Comparison of ENCODE assay signal across 27 cellular contexts in genomic region chr3:160390554-160391138, GRCh38. TPM values are rescaled to one million over a fixed set of nuclear protein-coding genes. Genes with fewer than 3 reads are reported as not detected.
DNase-seq lines count a peak whose midpoint lies in the region; ATAC-seq, FAIRE-seq and TF ChIP-seq lines count a peak whose summit lies in the region.
"Had no signal": no experiment of that assay in that cellular context is flagged by ENCODE, and none has a peak within 500 bp of the region (broad histone marks: within the 10 kb centered on the region; RNA-seq: fewer than 3 reads in every experiment).

No MANE protein-coding gene starts in this region.

- no peak for TF ChIP-seq POLR2A in GM12878 (IDR thresholded peaks at IDR 0.05; ENCODE audit: low read depth, low read length)

- CTCF ChIA-PET in GM12878 (lab: Yijun Ruan, JAX): interaction anchor here (0.6 to 1.6 kb wide), 4 partner anchors 10 to 23 kb away, joined by 3 to 4 read pairs (median 4); no protein-coding TSS in a partner anchor

- no peak overlapping the region for H2AFZ ChIP-seq in GM12878 (ENCODE audit: control insufficient read depth, low read depth, low read length)

- POLR2A ChIA-PET in GM12878 (lab: Charles Lee): interaction anchor here (1.4 kb wide), 1 partner anchor 11 kb away, joined by 3 read pairs; no protein-coding TSS in a partner anchor

- DNase-seq in GM12878 (ENCODE audit: low read depth, low spot score) (no peak), DMS153 treated with DMSO at 0.1 percent for 48 hours (lab: John Stamatoyannopoulos, UW; ENCODE audit: unreplicated experiment) (no peak), GM20000 (ENCODE audit: low spot score) (no peak), SK-N-DZ (ENCODE audit: low spot score) (no peak)
- DNase-seq: activated CD4-positive, alpha-beta memory T cell treated with anti-CD3 and anti-CD28 coated beads for 36 hours; activated CD4-positive, CD25-positive, alpha-beta regulatory T cell treated with anti-CD3 and anti-CD28 coated beads, Interleukin-2, amount 50 U/mL, for 72 hours; activated effector memory CD4-positive, alpha-beta T cell treated with Interleukin-2 at 50 U/mL for 16 hours; aorta; foreskin keratinocyte; Kasumi-1; left colon; mesendoderm; MV-4-11; NCI-H1436 treated with DMSO at 0.1 percent for 48 hours; NCI-H2107; SK-N-SH; stimulated activated CD4-positive, alpha-beta T cell treated with anti-CD3 and anti-CD28 coated beads, Interleukin-4, amount 100 ng/mL, for 4 hours had no signal

- TF ChIP-seq EP300 in GM12878 (IDR thresholded peaks at IDR 0.05; ENCODE audit: borderline replicate concordance in 1 of 2, control insufficient read depth in 1 of 2, low read depth in 2 of 2, low read length in 2 of 2): no peak

- WGBS in GM12878 (ENCODE audit: insufficient coverage, insufficient replicate concordance, low lambda C conversion rate, missing lambda C conversion rate): 81% methylated on average over 3 of the region's 3 CpGs

- H3K27me3 ChIP-seq in GM12878 (replicated peaks in 1 of 2; ENCODE audit: control insufficient read depth in 2 of 2, insufficient read depth in 2 of 2, low read length in 1 of 2): no peaks in the 10 kb centered on the region
- H3K27me3 ChIP-seq: BLaER1 treated with 17β-estradiol and CSF1 and Interleukin-3, amounts not matched to agents 10 nM and 100 nM; esophagus muscularis mucosa; foreskin keratinocyte; suprapubic skin had no signal

- RAD21 ChIA-PET in GM12878 (lab: Charles Lee; ENCODE audit: unreplicated experiment): interaction anchor here (1.0 kb wide), 1 partner anchor 12 kb away, joined by 3 read pairs; no protein-coding TSS in a partner anchor

- ATAC-seq in GM18868 (IDR thresholded peaks at IDR 0.05; ENCODE audit: unreplicated experiment) (peak; percentile 55), GM19395 (IDR thresholded peaks at IDR 0.05; ENCODE audit: unreplicated experiment) (peak; percentile 67), HG03135 (IDR thresholded peaks at IDR 0.05; ENCODE audit: unreplicated experiment) (peak; percentile 55), GM12878 (peak; percentile 74)
- ATAC-seq: foreskin keratinocyte; left colon; sciatic nerve; stimulated activated memory B cell treated with anti-CD40 and anti-IgM and Interleukin-4, amounts not matched to agents 10 μg/mL and 1 μg/mL and 100 μg/mL, for 72 hours had no signal

- no peaks in the 10 kb centered on the region for H4K20me1 ChIP-seq in GM12878 (ENCODE audit: control insufficient read depth, insufficient read depth)

- peaks cover 3% of the 10 kb centered on the region; the same call in 1 of the 2 replicates for H3K4me1 ChIP-seq in GM12878 (ENCODE audit: control insufficient read depth, insufficient read depth, low read length)
- H3K4me1 ChIP-seq: esophagus muscularis mucosa, suprapubic skin had no signal

- H3K9me3 ChIP-seq in GM12878 (replicated peaks; ENCODE audit: control insufficient read depth, insufficient read depth, low read length): no peaks in the 10 kb centered on the region
- H3K9me3 ChIP-seq: esophagus muscularis mucosa, SK-N-SH, suprapubic skin had no signal

- H3K79me2 ChIP-seq in GM12878 (ENCODE audit: control insufficient read depth, insufficient read depth, low read length): peaks cover 7% of the 10 kb centered on the region

- no peak overlapping the region for H3K4me3 ChIP-seq in GM12878
- H3K4me3 ChIP-seq: BLaER1 treated with 17β-estradiol and CSF1 and Interleukin-3, amounts not matched to agents 10 nM and 100 nM; esophagus muscularis mucosa; suprapubic skin had no signal

- H3K9ac ChIP-seq in GM12878 (ENCODE audit: control insufficient read depth, insufficient read depth, low read length): no peak overlapping the region
- H3K9ac ChIP-seq: BLaER1 treated with 17β-estradiol and CSF1 and Interleukin-3, amounts not matched to agents 10 nM and 100 nM; SK-N-SH had no signal

- TF ChIP-seq RAD21 in GM12878 (IDR thresholded peaks at IDR 0.05; ENCODE audit: insufficient read depth, low read depth, low read length): no peak

- intact Hi-C loops in GM12878 (cut with micrococcal nuclease; ENCODE audit: unreplicated experiment): no loop called here

- SMC1A ChIA-PET in GM12878 (lab: Charles Lee; ENCODE audit: uncharacterized antibody, unreplicated experiment): interaction anchor here (1.2 kb wide), 1 partner anchor 9 kb away, joined by 6 read pairs; no protein-coding TSS in a partner anchor

- in situ Hi-C loops in GM12878 (cut with MboI): no loop called here

- no peak overlapping the region for H3K27ac ChIP-seq in GM12878 (ENCODE audit: control insufficient read depth, insufficient read depth)
- H3K27ac ChIP-seq: BLaER1 treated with 17β-estradiol and CSF1 and Interleukin-3, amounts not matched to agents 10 nM and 100 nM; esophagus muscularis mucosa; foreskin keratinocyte; RWPE1; suprapubic skin had no signal

- H3K36me3 ChIP-seq in GM12878 (ENCODE audit: control insufficient read depth in 2 of 2, insufficient read depth in 2 of 2, low read length in 1 of 2): no peaks in the 10 kb centered on the region
- H3K36me3 ChIP-seq: suprapubic skin had no signal

- no TSS peak for BruUV-seq in GM12878 (replicated peaks; lab: Mats Ljungman, UMichigan)

- no peak for FAIRE-seq in GM12878 (lab: Jason Lieb, UNC)
- FAIRE-seq: GM19239 had no signal

- no peak for TF ChIP-seq CTCF in GM12878 (IDR thresholded peaks at IDR 0.05 in 2 of 3, conservative IDR thresholded peaks at IDR 0.05 in 1 of 3; ENCODE audit: control insufficient read depth in 2 of 3, extremely low read depth in 1 of 3, insufficient read depth in 1 of 3, low read depth in 3 of 3, low read length in 3 of 3)
- TF ChIP-seq CTCF in GM20000 (IDR thresholded peaks at IDR 0.05; ENCODE audit: extremely low read depth, missing control alignments): no peak

- no peak overlapping the region for H3K4me2 ChIP-seq in GM12878 (ENCODE audit: control insufficient read depth, insufficient read depth)
- H3K4me2 ChIP-seq: BLaER1 treated with 17β-estradiol and CSF1 and Interleukin-3, amounts not matched to agents 10 nM and 100 nM; SK-N-SH had no signal

RNA-seq across cellular contexts. Expression of gene IFT80, which starts 8.4 kb away (rescaled TPM):
- total RNA-seq in GM12878 (2013; cell fraction: nucleolus; rRNA removed): 57.3 and 60.6 TPM in 2 replicates
- total RNA-seq in GM12878 (2014; rRNA removed): 14.1 and 16.2 TPM in 2 replicates
- total RNA-seq in GM12878 (2014; rRNA removed; fragmentation: Illumina TruSeq; extraction: Trizol): 20.2 and 21.5 TPM in 2 replicates
- 11.1 and 13.7 TPM in 2 replicates for total RNA-seq in GM12878 (2021)
- 7.5 TPM for polyA plus RNA-seq in GM12878 (2011; ENCODE audit: low read depth)
- polyA plus RNA-seq in GM12878 (2011; rRNA removed): 16.2 and 29.3 TPM in 2 replicates
- 4.0 and 5.1 TPM in 2 replicates for polyA plus RNA-seq in GM12878 (2011; cell fraction: cytosol; rRNA removed)
- 17.6 and 21.9 TPM in 2 replicates for polyA plus RNA-seq in GM12878 (2011; cell fraction: nucleus; rRNA removed)
- polyA plus RNA-seq in GM12878 (2012): 9.9 and 11.7 TPM in 2 replicates
- polyA plus RNA-seq in GM12878 (2014; fragmentation: Illumina TruSeq; extraction: Trizol): 18.4 and 27.6 TPM in 2 replicates
- polyA plus RNA-seq in GM12878 (2014; fragmentation: Nextera tagmentation; extraction: Ambion mirVana): 1 to 10 TPM; 6.5 to 6.7 TPM
- 14.4 and 15.4 TPM in 2 replicates for polyA plus RNA-seq in GM12878 (2014; rRNA removed)
- polyA plus RNA-seq in GM12878 (2016; fragmentation: Nextera tagmentation; extraction: Ambion mirVana): 10 to 100 TPM; 11.6 to 14.1 TPM
- polyA minus RNA-seq in GM12878 (2011; rRNA and poly(A)+ RNA removed): 5.8 and 9.2 TPM in 2 replicates
- 4.3 and 6.5 TPM in 2 replicates for polyA minus RNA-seq in GM12878 (2011; cell fraction: cytosol; rRNA and poly(A)+ RNA removed)
- polyA minus RNA-seq in GM12878 (2011; cell fraction: nucleus; rRNA and poly(A)+ RNA removed): 18.4 and 19.2 TPM in 2 replicates
- polyA plus RNA-seq in SK-N-DZ (2014; cell fraction: cytosol; rRNA removed): 81.4 and 88.5 TPM in 2 replicates
- 127 and 130 TPM in 2 replicates for polyA plus RNA-seq in SK-N-DZ (2014; cell fraction: nucleus; rRNA removed)

RNA-seq across cellular contexts. Expression of gene SMC4, which starts 8.8 kb away (rescaled TPM):
- total RNA-seq in GM12878 (2013; cell fraction: nucleolus; rRNA removed): 263 and 313 TPM in 2 replicates
- total RNA-seq in GM12878 (2014; rRNA removed) (130 and 133 TPM in 2 replicates), GM12878 (2014; rRNA removed; fragmentation: Illumina TruSeq; extraction: Trizol) (224 and 231 TPM in 2 replicates), GM12878 (2021) (124 and 142 TPM in 2 replicates)
- 32.9 TPM for polyA plus RNA-seq in GM12878 (2011; ENCODE audit: low read depth)
- polyA plus RNA-seq in GM12878 (2011; rRNA removed) (93.3 and 214 TPM in 2 replicates), GM12878 (2014; fragmentation: Illumina TruSeq; extraction: Trizol) (250 and 324 TPM in 2 replicates), GM12878 (2014; fragmentation: Nextera tagmentation; extraction: Ambion mirVana) (100 to 1,000 TPM in 1 of 2 experiments, 10 to 100 TPM in 1; 75.6 to 127 TPM), GM12878 (2014; rRNA removed) (121 and 128 TPM in 2 replicates), GM12878 (2016; fragmentation: Nextera tagmentation; extraction: Ambion mirVana) (100 to 1,000 TPM; 278 to 288 TPM)
- polyA plus RNA-seq in GM12878 (2011; cell fraction: cytosol; rRNA removed): 37.2 and 42.5 TPM in 2 replicates
- 181 and 214 TPM in 2 replicates for polyA plus RNA-seq in GM12878 (2011; cell fraction: nucleus; rRNA removed)
- 59.4 and 74.4 TPM in 2 replicates for polyA plus RNA-seq in GM12878 (2012)
- 37.5 and 42.8 TPM in 2 replicates for polyA minus RNA-seq in GM12878 (2011; rRNA and poly(A)+ RNA removed)
- 23.5 and 30.7 TPM in 2 replicates for polyA minus RNA-seq in GM12878 (2011; cell fraction: cytosol; rRNA and poly(A)+ RNA removed)
- polyA minus RNA-seq in GM12878 (2011; cell fraction: nucleus; rRNA and poly(A)+ RNA removed): 128 and 223 TPM in 2 replicates
- 141 and 166 TPM in 2 replicates for polyA plus RNA-seq in SK-N-DZ (2014; cell fraction: cytosol; rRNA removed)
- polyA plus RNA-seq in SK-N-DZ (2014; cell fraction: nucleus; rRNA removed): 588 and 755 TPM in 2 replicates

RNA-seq across cellular contexts. Expression of gene TRIM59, which starts 58.9 kb away (rescaled TPM):
- total RNA-seq in GM12878 (2013; cell fraction: nucleolus; rRNA removed): 46.0 and 53.4 TPM in 2 replicates
- total RNA-seq in GM12878 (2014; rRNA removed) (33.5 and 41.5 TPM in 2 replicates), GM12878 (2014; rRNA removed; fragmentation: Illumina TruSeq; extraction: Trizol) (38.6 and 40.2 TPM in 2 replicates), GM12878 (2021) (27.2 and 29.6 TPM in 2 replicates)
- polyA plus RNA-seq in GM12878 (2011; ENCODE audit: low read depth): 10.4 TPM
- polyA plus RNA-seq in GM12878 (2011; rRNA removed) (33.1 and 43.6 TPM in 2 replicates), GM12878 (2014; fragmentation: Illumina TruSeq; extraction: Trizol) (29.5 and 36.4 TPM in 2 replicates), GM12878 (2014; fragmentation: Nextera tagmentation; extraction: Ambion mirVana) (100 to 1,000 TPM in 1 of 2 experiments, 10 to 100 TPM in 1; 28.9 to 105 TPM), GM12878 (2014; rRNA removed) (13.0 and 14.4 TPM in 2 replicates), GM12878 (2016; fragmentation: Nextera tagmentation; extraction: Ambion mirVana) (10 to 100 TPM; 57.0 to 57.8 TPM)
- 12.3 and 16.9 TPM in 2 replicates for polyA plus RNA-seq in GM12878 (2011; cell fraction: cytosol; rRNA removed)
- polyA plus RNA-seq in GM12878 (2011; cell fraction: nucleus; rRNA removed): 10.6 and 11.0 TPM in 2 replicates
- 11.5 and 12.6 TPM in 2 replicates for polyA plus RNA-seq in GM12878 (2012)
- 24.6 and 29.3 TPM in 2 replicates for polyA minus RNA-seq in GM12878 (2011; rRNA and poly(A)+ RNA removed)
- polyA minus RNA-seq in GM12878 (2011; cell fraction: cytosol; rRNA and poly(A)+ RNA removed): 14.7 and 21.5 TPM in 2 replicates
- 13.4 and 22.3 TPM in 2 replicates for polyA minus RNA-seq in GM12878 (2011; cell fraction: nucleus; rRNA and poly(A)+ RNA removed)
- polyA plus RNA-seq in SK-N-DZ (2014; cell fraction: cytosol; rRNA removed): 11.7 and 12.6 TPM in 2 replicates
- polyA plus RNA-seq in SK-N-DZ (2014; cell fraction: nucleus; rRNA removed): 5.3 and 6.9 TPM in 2 replicates
